Comparison of ENCODE assay signal across 20 cellular contexts in genomic region chr1:60895167-60896124, GRCh38.
DNase-seq lines count a peak whose midpoint lies in the region; ATAC-seq and TF ChIP-seq lines count a peak whose summit lies in the region.
"Had no signal": no experiment of that assay in that cellular context is flagged by ENCODE, and none has a peak within 500 bp of the region (broad histone marks: within the 10 kb centered on the region; RNA-seq: fewer than 3 reads in every experiment).

No MANE protein-coding gene starts in this region.

- H3K4me1 Mint-ChIP-seq in endodermal cell (peaks cover 53% of the 10 kb centered on the region), neural crest cell (peaks cover 53% of the 10 kb centered on the region)
- H3K4me1 Mint-ChIP-seq: CD4-positive, alpha-beta memory T cell; central memory CD8-positive, alpha-beta T cell; memory B cell had no signal

- H3K4me1 ChIP-seq in HUES64 (ENCODE audit: insufficient read depth, low read length) (peaks cover 46% of the 10 kb centered on the region), endodermal cell (ENCODE audit: control insufficient read depth, insufficient read depth, low read length) (peaks cover 4% of the 10 kb centered on the region), mucosa of descending colon (ENCODE audit: low read depth) (no peaks in the 10 kb centered on the region)

- DNase-seq in NCI-H82 (lab: John Stamatoyannopoulos, UW) (peak; percentile 77), endodermal cell (no peak), neural crest cell (ENCODE audit: low read depth, low spot score) (no peak), COLO668 (lab: John Stamatoyannopoulos, UW; ENCODE audit: unreplicated experiment) (no peak), activated gamma-delta T cell (lab: John Stamatoyannopoulos, UW) (no peak), mucosa of descending colon (no peak)
- DNase-seq: activated CD4-positive, alpha-beta T cell treated with anti-CD3 and anti-CD28 coated beads for 1 hour; CD4-positive, alpha-beta memory T cell; DND-41; effector memory CD4-positive, alpha-beta T cell; IMR-90; NCI-H2081 treated with DMSO at 0.1 percent for 48 hours; NCI-H748 treated with DMSO at 0.1 percent for 48 hours; stimulated activated naive CD8-positive, alpha-beta T cell treated with anti-CD3 and anti-CD28 coated beads, Interleukin-15, Interleukin-2, amounts not matched to agents 100 U/mL and 50 U/mL, for 24 hours; T1000; trophoblast cell had no signal

- H3K9me3 Mint-ChIP-seq in endodermal cell = no peaks in the 10 kb centered on the region
- H3K9me3 Mint-ChIP-seq in neural crest cell = no peaks in the 10 kb centered on the region
- H3K9me3 Mint-ChIP-seq: CD4-positive, alpha-beta memory T cell; central memory CD8-positive, alpha-beta T cell; memory B cell had no signal

- H3K27ac Mint-ChIP-seq in endodermal cell = no peak overlapping the region
- peak overlapping the region; percentile 27 for H3K27ac Mint-ChIP-seq in neural crest cell (ENCODE audit: unreplicated experiment)
- H3K27ac Mint-ChIP-seq: CD4-positive, alpha-beta memory T cell; memory B cell had no signal

- no peak for TF ChIP-seq POLR2A in GM18505 (IDR thresholded peaks at IDR 0.05; ENCODE audit: borderline replicate concordance, extremely low read depth, insufficient read depth, insufficient read length)

- ATAC-seq in GM18505 (IDR thresholded peaks at IDR 0.05; ENCODE audit: unreplicated experiment) (no peak), mucosa of descending colon (no peak)
- ATAC-seq: stimulated activated naive CD8-positive, alpha-beta T cell treated with anti-CD3 and anti-CD28 coated beads, Interleukin-15, Interleukin-2, amounts not matched to agents 100 U/mL and 50 U/mL, for 24 hours had no signal

- H3K27me3 ChIP-seq in HUES64 (ENCODE audit: insufficient read depth, low read length) = no peaks in the 10 kb centered on the region
- peaks cover 17% of the 10 kb centered on the region for H3K27me3 ChIP-seq in endodermal cell (ENCODE audit: control insufficient read depth, insufficient read depth, low read length, poor library complexity, severe bottlenecking)

- intact Hi-C loops in mucosa of descending colon (cut with DNase I, micrococcal nuclease) = no loop called here

- H3K4me3 Mint-ChIP-seq in endodermal cell (no peak overlapping the region), neural crest cell (no peak overlapping the region)
- H3K4me3 Mint-ChIP-seq: CD4-positive, alpha-beta memory T cell; central memory CD8-positive, alpha-beta T cell; memory B cell had no signal

- H3K36me3 Mint-ChIP-seq in endodermal cell (ENCODE audit: low read depth) = no peaks in the 10 kb centered on the region
- no peaks in the 10 kb centered on the region for H3K36me3 Mint-ChIP-seq in neural crest cell (ENCODE audit: low read depth)
- H3K36me3 Mint-ChIP-seq: CD4-positive, alpha-beta memory T cell; memory B cell had no signal

- H3K36me3 ChIP-seq in HUES64 (ENCODE audit: insufficient read depth, low read length) (no peaks in the 10 kb centered on the region), endodermal cell (ENCODE audit: control insufficient read depth, insufficient read depth, low read length) (no peaks in the 10 kb centered on the region), mucosa of descending colon (ENCODE audit: low read depth) (no peaks in the 10 kb centered on the region)

- peaks cover 4% of the 10 kb centered on the region for H3K27me3 Mint-ChIP-seq in endodermal cell (ENCODE audit: insufficient read depth)
- H3K27me3 Mint-ChIP-seq in neural crest cell (ENCODE audit: low read depth) = peaks cover 4% of the 10 kb centered on the region

- H3K9ac ChIP-seq in HUES64 (ENCODE audit: low read depth, low read length) = no peak overlapping the region
- H3K9ac ChIP-seq in endodermal cell (ENCODE audit: extremely low read depth, low read length, poor library complexity, severe bottlenecking) = no peak overlapping the region

- H3K27ac ChIP-seq in HUES64 (ENCODE audit: low read depth, low read length) = peak overlapping the region; percentile 16; the same call in 1 of the 2 replicates
- peak overlapping the region; percentile 86 for H3K27ac ChIP-seq in endodermal cell (ENCODE audit: low read depth, low read length)

- H3K4me3 ChIP-seq in HUES64 (ENCODE audit: low read length) (no peak overlapping the region), endodermal cell (ENCODE audit: low read length) (no peak overlapping the region), mucosa of descending colon (no peak overlapping the region)

- TF ChIP-seq CTCF in endodermal cell (conservative IDR thresholded peaks at IDR 0.05) (no peak), neural crest cell (conservative IDR thresholded peaks at IDR 0.05) (no peak), mucosa of descending colon (IDR thresholded peaks at IDR 0.05) (no peak)

- 69% methylated on average over 9 of the region's 10 CpGs for WGBS in HUES64
- 83 to 88% methylated on average over 5 to 9 of the region's 10 CpGs for WGBS in endodermal cell (ENCODE audit: insufficient coverage in 1 of 2, insufficient read length in 1 of 2), 2 experiments

- no peaks in the 10 kb centered on the region for H3K9me3 ChIP-seq in HUES64 (ENCODE audit: insufficient read depth, low read depth, low read length)
- H3K9me3 ChIP-seq in endodermal cell (ENCODE audit: control insufficient read depth, low read length) = no peaks in the 10 kb centered on the region
- no peaks in the 10 kb centered on the region for H3K9me3 ChIP-seq in mucosa of descending colon
